In genomic region chr6:74631558-74631957, GRCh38 we compare ENCODE assay signal across 25 cellular contexts.
DNase-seq lines count a peak whose midpoint lies in the region; ATAC-seq and TF ChIP-seq lines count a peak whose summit lies in the region.
"Had no signal": no experiment of that assay in that cellular context is flagged by ENCODE, and none has a peak within 500 bp of the region (broad histone marks: within the 10 kb centered on the region; RNA-seq: fewer than 3 reads in every experiment).

No MANE protein-coding gene starts in this region.

- H3K27me3 Mint-ChIP-seq in GM23338 (ENCODE audit: insufficient read depth, low read depth, poor library complexity), result peaks cover 5% of the 10 kb centered on the region

- H3K36me3 Mint-ChIP-seq in GM23338 (ENCODE audit: low read depth), result peaks cover 2% of the 10 kb centered on the region; the same call in 1 of the 3 replicates
- H3K36me3 Mint-ChIP-seq: activated naive CD4-positive, alpha-beta T cell treated with anti-CD3 and anti-CD28 coated beads, Interleukin-2, amount 50 U/mL, for 72 hours; CD14-positive monocyte had no signal

- H3K4me3 Mint-ChIP-seq in GM23338, result no peak overlapping the region
- H3K4me3 Mint-ChIP-seq: CD14-positive monocyte had no signal

- no peak overlapping the region for H2AFZ ChIP-seq in GM23338
- peak overlapping the region; percentile 74 for H2AFZ ChIP-seq in PC-9

- H4K20me1 ChIP-seq in GM23338 (replicated peaks; ENCODE audit: insufficient read depth) (no peaks in the 10 kb centered on the region), PC-9 (ENCODE audit: insufficient read depth) (no peaks in the 10 kb centered on the region)

- no peak for TF ChIP-seq CTCF in AG09309 (IDR thresholded peaks at IDR 0.05; ENCODE audit: control insufficient read depth, insufficient read depth, low read depth, low read length, missing control alignments)
- TF ChIP-seq CTCF in GM23338 (conservative IDR thresholded peaks at IDR 0.05; ENCODE audit: low read depth in 2 of 2), result no peak
- TF ChIP-seq CTCF in PC-9 (conservative IDR thresholded peaks at IDR 0.05), result no peak

- H3K4me3 ChIP-seq in AG09309 (ENCODE audit: control insufficient read depth, low read depth, low read length) (no peak overlapping the region), GM23338 (no peak overlapping the region), PC-9 (no peak overlapping the region)
- H3K4me3 ChIP-seq: lung had no signal

- ATAC-seq in GM23338 (no peak), GM19463 (IDR thresholded peaks at IDR 0.05; ENCODE audit: unreplicated experiment) (no peak), Right ventricle myocardium inferior (no peak)
- ATAC-seq: activated naive CD4-positive, alpha-beta T cell treated with anti-CD3 and anti-CD28 coated beads, Interleukin-2, amount 50 U/mL, for 72 hours had no signal

- CTCF ChIA-PET in PC-9 (lab: Charles Lee), result no interaction called here

- DNase-seq in AG09309 (ENCODE audit: low read depth) (peak; percentile 33), GM23338 (ENCODE audit: low spot score) (no peak), PC-9 (peak in 1 of 2 experiments; percentile 68), myocyte (ENCODE audit: low read depth) (peak; percentile 54), Right ventricle myocardium inferior (ENCODE audit: missing footprints) (no peak)
- DNase-seq in activated CD4-positive, alpha-beta T cell treated with anti-CD3 and anti-CD28 coated beads for 4 hours, result no peak
- DNase-seq in NK-92 treated with Interleukin-12 subunit alpha and Interleukin-12 subunit beta, amount 100 ng/mL, for 24 hours (lab: John Stamatoyannopoulos, UW), result no peak
- DNase-seq: activated CD4-positive, alpha-beta T cell treated with anti-CD3 and anti-CD28 coated beads, Interleukin-2, amount 50 U/mL, for 48 hours; activated CD4-positive, CD25-positive, alpha-beta regulatory T cell; activated CD8-positive, alpha-beta memory T cell treated with anti-CD3 and anti-CD28 coated beads, Interleukin-2, amount 50 U/mL, for 4 hours; aorta; NCI-H1694; NCI-H226; NCI-H82; Right ventricle myocardium superior; small intestine; stimulated activated CD4-positive, alpha-beta T cell treated with anti-CD3 and anti-CD28 coated beads, Interleukin-1b, Interleukin-23, amount 100 ng/mL, for 48 hours; SW 1271; T1000 had no signal

- H3K4me1 ChIP-seq in GM23338 (ENCODE audit: insufficient read depth) (no peaks in the 10 kb centered on the region), PC-9 (replicated peaks; ENCODE audit: insufficient read depth) (peaks cover 35% of the 10 kb centered on the region)

- intact Hi-C loops in PC-9 (cut with micrococcal nuclease; ENCODE audit: unreplicated experiment) (no loop called here), Right ventricle myocardium inferior (cut with DNase I) (no loop called here)

- H3K9me2 ChIP-seq in GM23338 (ENCODE audit: insufficient read depth) (no peaks in the 10 kb centered on the region; the same call in 1 of the 2 replicates), PC-9 (ENCODE audit: insufficient read depth) (peaks cover 7% of the 10 kb centered on the region; the same call in 1 of the 2 replicates)

- peaks cover 4% of the 10 kb centered on the region for H3K9me3 ChIP-seq in PC-9 (ENCODE audit: insufficient read depth, low read depth)
- H3K9me3 ChIP-seq: neutrophil had no signal

- no peaks in the 10 kb centered on the region for H3K27me3 ChIP-seq in GM23338 (ENCODE audit: insufficient read depth)
- no peaks in the 10 kb centered on the region for H3K27me3 ChIP-seq in PC-9 (ENCODE audit: insufficient read depth, low read depth)
- H3K27me3 ChIP-seq: neutrophil had no signal

- H3K27ac ChIP-seq in GM23338 (ENCODE audit: low read depth) (no peak overlapping the region), PC-9 (peak overlapping the region; percentile 95)
- H3K27ac ChIP-seq: KMS-11, neutrophil had no signal

- POLR2A ChIA-PET in PC-9 (lab: Charles Lee; ENCODE audit: unreplicated experiment), result no interaction called here

- H3K4me2 ChIP-seq in GM23338 (no peak overlapping the region), PC-9 (peak overlapping the region; percentile 46)
- H3K4me2 ChIP-seq: KMS-11 had no signal

- H3K36me3 ChIP-seq in GM23338 (ENCODE audit: insufficient read depth) (no peaks in the 10 kb centered on the region), PC-9 (ENCODE audit: low read depth) (no peaks in the 10 kb centered on the region)
- H3K36me3 ChIP-seq: neutrophil had no signal

- H3F3A ChIP-seq in GM23338 (replicated peaks; ENCODE audit: low read depth), result no peaks in the 10 kb centered on the region
- no peaks in the 10 kb centered on the region for H3F3A ChIP-seq in PC-9 (ENCODE audit: insufficient read depth, low read depth)

- H3K79me2 ChIP-seq in GM23338 (replicated peaks; ENCODE audit: insufficient read depth) (no peaks in the 10 kb centered on the region), PC-9 (ENCODE audit: low read depth) (no peaks in the 10 kb centered on the region)

- H3K4me1 Mint-ChIP-seq in GM23338, result no peaks in the 10 kb centered on the region
- H3K4me1 Mint-ChIP-seq: CD14-positive monocyte had no signal

- no TSS peak for BruUV-seq in PC-9 (replicated peaks; lab: Mats Ljungman, UMichigan)

- H3K9me3 Mint-ChIP-seq in GM23338, result peaks cover 14% of the 10 kb centered on the region; the same call in 1 of the 3 replicates

- H3K27ac Mint-ChIP-seq in GM23338, result peak overlapping the region; percentile 69; the same call in 1 of the 2 replicates
- H3K27ac Mint-ChIP-seq: activated naive CD4-positive, alpha-beta T cell treated with anti-CD3 and anti-CD28 coated beads, Interleukin-2, amount 50 U/mL, for 72 hours; CD14-positive monocyte had no signal

TF ChIP-seq in GM23338, 12 proteins besides CTCF, POLR2A, EP300 and RAD21 (continues in another document):
- TF ChIP-seq STAT1 (IDR thresholded peaks at IDR 0.05; ENCODE audit: unreplicated experiment) (no peak), EZH2 (IDR thresholded peaks at IDR 0.05; ENCODE audit: low read depth, unreplicated experiment) (no peak), ZNF462 (CRISPR knock-in tag; IDR thresholded peaks at IDR 0.05) (no peak), EZH2phosphoT487 (IDR thresholded peaks at IDR 0.05; ENCODE audit: unreplicated experiment) (no peak)

Comparison
In these comparisons a context has a peak if more than half of its experiments do, and no peak if none do; other contexts are left out.
1. DNase-seq: peak in AG09309 (single experiment) and myocyte (single experiment); none in GM23338 (single experiment), Right ventricle myocardium inferior (single experiment), activated CD4-positive, alpha-beta T cell treated with anti-CD3 and anti-CD28 coated beads for 4 hours (0 of 2) and NK-92 treated with Interleukin-12 subunit alpha and Interleukin-12 subunit beta, amount 100 ng/mL, for 24 hours (single experiment).